9 cellular contexts compared by ENCODE assay signal in genomic region chr9:117703538-117703937, GRCh38. TPM values are rescaled to one million over a fixed set of nuclear protein-coding genes. Genes with fewer than 3 reads are reported as not detected.
A peak's percentile ranks its signal among the peaks of the same experiment; 100 is the strongest.
DNase-seq lines count a peak whose midpoint lies in the region; ATAC-seq, FAIRE-seq and TF ChIP-seq lines count a peak whose summit lies in the region.
"Had no signal": no experiment of that assay in that cellular context is flagged by ENCODE, and none has a peak within 500 bp of the region (broad histone marks: within the 10 kb centered on the region; RNA-seq: fewer than 3 reads in every experiment).

No MANE protein-coding gene starts in this region.

- POLR2A ChIA-PET in GM10248 (lab: Yijun Ruan, JAX) = no interaction called here

- peak overlapping the region; percentile 40 for H3K4me3 ChIP-seq in SJSA1
- H3K4me3 ChIP-seq in left ventricle myocardium inferior = peak overlapping the region; percentile 71
- H3K4me3 ChIP-seq in skin epidermis = peak overlapping the region in 1 of 7 experiments; percentile 36
- H3K4me3 ChIP-seq: K562 had no signal

- no peak for FAIRE-seq in urothelium cell line (lab: Jason Lieb, UNC)
- FAIRE-seq: K562 had no signal

- ATAC-seq in GM18868 (IDR thresholded peaks at IDR 0.05; ENCODE audit: unreplicated experiment) = peak; percentile 2
- ATAC-seq: K562 had no signal

- H3K4me1 ChIP-seq in SJSA1 (replicated peaks) (peaks cover 23% of the 10 kb centered on the region), left ventricle myocardium inferior (peaks cover 34% of the 10 kb centered on the region)

- H3K36me3 ChIP-seq in SJSA1 = peaks cover 12% of the 10 kb centered on the region
- H3K36me3 ChIP-seq in left ventricle myocardium inferior = peaks cover 7% of the 10 kb centered on the region

- no peak for TF ChIP-seq POLR2A in erythroblast (IDR thresholded peaks at IDR 0.05; ENCODE audit: low read length)

- H3K9me3 ChIP-seq in SJSA1 (replicated peaks) (no peaks in the 10 kb centered on the region), left ventricle myocardium inferior (replicated peaks) (no peaks in the 10 kb centered on the region)

- H3K27me3 ChIP-seq in SJSA1 (replicated peaks) (no peaks in the 10 kb centered on the region), left ventricle myocardium inferior (ENCODE audit: low read depth) (no peaks in the 10 kb centered on the region)

- TF ChIP-seq CTCF in left ventricle myocardium inferior (IDR thresholded peaks at IDR 0.05; ENCODE audit: borderline replicate concordance) = no peak
- no peak for TF ChIP-seq CTCF in GM10248 (IDR thresholded peaks at IDR 0.05; ENCODE audit: control extremely low read depth, extremely low read depth, low read depth, missing control alignments)

- H3K27ac ChIP-seq in SJSA1 = peak overlapping the region; percentile 83
- peak overlapping the region; percentile 91 for H3K27ac ChIP-seq in left ventricle myocardium inferior (replicated peaks)
- H3K27ac ChIP-seq in skin epidermis = peak overlapping the region in 18 of 21 experiments; percentile 20 to 87 (median 76)

- CTCF ChIA-PET in GM10248 (lab: Yijun Ruan, JAX) = no interaction called here

- DNase-seq in SJSA1 (ENCODE audit: low read depth in 1 of 2, low spot score in 2 of 2) (peak in 1 of 2 experiments; percentile 74), left ventricle myocardium inferior (no peak), GM10248 (ENCODE audit: extremely low spot score) (no peak), urothelium cell line (ENCODE audit: low spot score) (no peak), erythroblast (lab: John Stamatoyannopoulos, UW) (no peak), cerebellar cortex (ENCODE audit: low spot score) (no peak)

- intact Hi-C loops in left ventricle myocardium inferior (cut with micrococcal nuclease) = no loop called here

RNA-seq across cellular contexts. Expression of gene TLR4, which starts 0.7 kb away (rescaled TPM):
- total RNA-seq in SJSA1 (2014; rRNA removed; shearing (Covaris generic)) = 19.5 and 27.3 TPM in 2 replicates
- total RNA-seq in left ventricle myocardium inferior = 14.2 TPM
